Comparison of ENCODE assay signal across 15 cellular contexts in the genomic region with DNA sequence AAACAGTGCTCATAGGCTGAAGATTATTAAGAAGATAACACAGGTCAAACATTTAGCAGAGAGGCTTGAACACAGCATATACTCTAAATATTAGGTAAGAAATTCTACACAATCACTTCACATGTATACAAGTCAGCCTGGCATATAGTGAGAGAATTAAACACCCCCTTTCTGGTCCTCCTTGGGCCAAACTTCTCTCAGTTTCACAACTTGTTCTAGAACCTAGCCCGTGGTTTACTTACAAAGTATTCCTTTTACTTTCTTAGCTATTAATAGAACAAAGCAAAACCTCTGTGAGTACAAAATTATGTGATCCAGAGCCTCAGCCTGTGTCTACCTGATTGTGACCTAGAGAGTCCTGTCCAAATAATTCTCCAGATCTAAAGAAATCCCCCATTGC.
DNase-seq lines count a peak whose midpoint lies in the region; ATAC-seq, FAIRE-seq and TF ChIP-seq lines count a peak whose summit lies in the region.
"Had no signal": no experiment of that assay in that cellular context is flagged by ENCODE, and none has a peak within 500 bp of the region (broad histone marks: within the 10 kb centered on the region; RNA-seq: fewer than 3 reads in every experiment).

No MANE protein-coding gene starts in this region.

- peaks cover 5% of the 10 kb centered on the region for H3K9me3 Mint-ChIP-seq in nephron progenitor cell

- DNase-seq in choroid plexus epithelial cell (ENCODE audit: low read depth) (peak; percentile 56), frontal cortex (ENCODE audit: low spot score in 2 of 2) (no peak), medulla oblongata (ENCODE audit: extremely low spot score) (no peak), nephron progenitor cell (no peak), NCI-H2081 (lab: John Stamatoyannopoulos, UW) (no peak)
- DNase-seq: activated effector memory CD4-positive, alpha-beta T cell treated with anti-CD3 and anti-CD28 coated beads, Interleukin-2, amount 50 U/mL, for 16 hours; AML-193; dermis blood vessel endothelial cell; GDM1; NCI-H1105 treated with DMSO at 0.1 percent for 48 hours; spleen; stimulated activated naive CD4-positive, alpha-beta T cell had no signal

- no peak overlapping the region for H3K4me3 ChIP-seq in choroid plexus epithelial cell (ENCODE audit: low read depth, low read length)
- H3K4me3 ChIP-seq: spleen had no signal

- FAIRE-seq in frontal cortex (lab: Jason Lieb, UNC) = no peak

- TF ChIP-seq CTCF in choroid plexus epithelial cell (conservative IDR thresholded peaks at IDR 0.05; ENCODE audit: low read depth, low read length) = no peak
- no peak for TF ChIP-seq CTCF in nephron progenitor cell (IDR thresholded peaks at IDR 0.05)

- no peak overlapping the region for H3K27ac Mint-ChIP-seq in nephron progenitor cell

- peaks cover 11% of the 10 kb centered on the region for H3K36me3 Mint-ChIP-seq in nephron progenitor cell (ENCODE audit: low read depth)

- H3K27me3 Mint-ChIP-seq in nephron progenitor cell (ENCODE audit: low read depth, poor library complexity) = peaks cover 7% of the 10 kb centered on the region

- peaks cover 29% of the 10 kb centered on the region for H3K4me1 Mint-ChIP-seq in nephron progenitor cell

- ATAC-seq in GM18498 (IDR thresholded peaks at IDR 0.05; ENCODE audit: unreplicated experiment) = peak; percentile 81
- ATAC-seq in GM21360 (IDR thresholded peaks at IDR 0.05; ENCODE audit: unreplicated experiment) = peak; percentile 63
- peak; percentile 65 for ATAC-seq in HG03064 (IDR thresholded peaks at IDR 0.05; ENCODE audit: low read depth, unreplicated experiment)

- H3K4me3 Mint-ChIP-seq in nephron progenitor cell = no peak overlapping the region
